ENCODE assay signal across 8 cellular contexts in the genomic region with DNA sequence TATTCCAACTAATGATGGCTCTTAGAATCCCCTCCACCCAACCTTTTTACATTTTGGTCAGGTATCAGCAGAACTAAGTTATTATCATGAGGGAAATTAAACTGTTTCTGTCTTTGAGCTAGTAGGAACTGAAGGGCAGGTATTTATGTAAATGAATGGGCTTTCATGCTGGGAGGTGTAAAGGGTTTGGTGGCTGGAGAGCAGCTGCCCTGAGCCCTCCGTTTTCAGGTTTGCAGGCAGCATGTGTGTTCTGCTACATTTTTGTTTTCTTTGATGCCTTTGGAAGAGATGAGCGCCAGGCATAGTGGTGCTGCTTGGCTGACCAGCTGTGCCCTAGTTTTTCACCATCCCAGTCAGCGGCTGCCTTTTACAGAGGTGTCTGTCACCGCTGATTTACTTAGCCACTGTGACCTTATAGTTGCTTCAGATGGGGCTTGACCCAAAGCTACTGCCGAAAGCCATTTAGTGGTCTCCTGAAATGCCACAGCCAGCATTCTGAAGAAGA.
A peak's percentile ranks its signal among the peaks of the same experiment; 100 is the strongest.
DNase-seq lines count a peak whose midpoint lies in the region; ATAC-seq and TF ChIP-seq lines count a peak whose summit lies in the region.

No MANE protein-coding gene starts in this region.

- H3K36me3 ChIP-seq in HUES64 (ENCODE audit: insufficient read depth, low read length) (no peaks in the 10 kb centered on the region), neural progenitor cell (no peaks in the 10 kb centered on the region)

- peak overlapping the region; percentile 64 for H2AFZ ChIP-seq in neural progenitor cell (replicated peaks)

- H3K9me3 ChIP-seq in HUES64 (ENCODE audit: insufficient read depth, low read depth, low read length) (no peaks in the 10 kb centered on the region), neural progenitor cell (ENCODE audit: low read depth) (no peaks in the 10 kb centered on the region)

- H3K9me3 Mint-ChIP-seq in neural progenitor cell, result no peaks in the 10 kb centered on the region

- ATAC-seq in GM18868 (IDR thresholded peaks at IDR 0.05; ENCODE audit: unreplicated experiment) (peak; percentile 11), GM18520 (IDR thresholded peaks at IDR 0.05; ENCODE audit: unreplicated experiment) (no peak)

- peaks cover 41% of the 10 kb centered on the region for H3F3A ChIP-seq in neural progenitor cell (ENCODE audit: low read depth)

- H3K4me1 ChIP-seq in HUES64 (ENCODE audit: insufficient read depth, low read length), result peaks cover 57% of the 10 kb centered on the region
- H3K4me1 ChIP-seq in neural progenitor cell, result peaks cover 39% of the 10 kb centered on the region

- H4K20me1 ChIP-seq in neural progenitor cell (ENCODE audit: low read depth), result no peaks in the 10 kb centered on the region

- H3K27me3 ChIP-seq in HUES64 (ENCODE audit: insufficient read depth, low read length) (no peaks in the 10 kb centered on the region), neural progenitor cell (no peaks in the 10 kb centered on the region)

- WGBS in HUES64, result 10% methylated on average over 5 of the region's 5 CpGs

- H3K27me3 Mint-ChIP-seq in neural progenitor cell (ENCODE audit: insufficient read depth, low read depth), result peaks cover 9% of the 10 kb centered on the region

- H3K9ac ChIP-seq in HUES64 (ENCODE audit: low read depth, low read length) (no peak overlapping the region), neural progenitor cell (no peak overlapping the region)

- DNase-seq in epithelial cell of esophagus (ENCODE audit: low read depth) (no peak), neural progenitor cell (ENCODE audit: low spot score) (peak; percentile 42), NK-92 (lab: John Stamatoyannopoulos, UW; ENCODE audit: unreplicated experiment) (no peak), middle frontal gyrus (ENCODE audit: extremely low spot score, low spot score) (no peak), NCI-H1694 (lab: John Stamatoyannopoulos, UW) (no peak)

- H3K4me3 Mint-ChIP-seq in neural progenitor cell, result peak overlapping the region; percentile 84

- peak overlapping the region; percentile 76 for H3K4me2 ChIP-seq in neural progenitor cell

- no peak for TF ChIP-seq CTCF in epithelial cell of esophagus (IDR thresholded peaks at IDR 0.05; ENCODE audit: insufficient read depth, low read depth, low read length, missing control alignments)
- no peak for TF ChIP-seq CTCF in neural progenitor cell (IDR thresholded peaks at IDR 0.05)

- H3K36me3 Mint-ChIP-seq in neural progenitor cell, result no peaks in the 10 kb centered on the region

- no peaks in the 10 kb centered on the region for H3K79me2 ChIP-seq in neural progenitor cell (ENCODE audit: low read depth)

- H3K27ac ChIP-seq in HUES64 (ENCODE audit: low read depth, low read length), result peak overlapping the region; percentile 67; the same call in 1 of the 2 replicates
- H3K27ac ChIP-seq in neural progenitor cell, result peak overlapping the region; percentile 0

- H3K4me3 ChIP-seq in HUES64 (ENCODE audit: low read length) (peak overlapping the region; percentile 47), epithelial cell of esophagus (ENCODE audit: low read length) (peak overlapping the region; percentile 54), neural progenitor cell (peak overlapping the region; percentile 45)

- H3K4me1 Mint-ChIP-seq in neural progenitor cell, result peaks cover 31% of the 10 kb centered on the region

- H3K27ac Mint-ChIP-seq in neural progenitor cell, result no peak overlapping the region
